1 cellular context compared by ENCODE assay signal in genomic region chr22:41175546-41175945, GRCh38.
TF ChIP-seq lines count a peak whose summit lies in the region.

No MANE protein-coding gene starts in this region.

TF ChIP-seq in GM23338, 12 proteins besides CTCF, POLR2A, EP300 and RAD21:
- no peak for TF ChIP-seq ETS1 (IDR thresholded peaks at IDR 0.05)
- TF ChIP-seq ZNF331 (CRISPR knock-in tag; IDR thresholded peaks at IDR 0.05; ENCODE audit: low read depth), result no peak
- TF ChIP-seq EZH2 (IDR thresholded peaks at IDR 0.05; ENCODE audit: low read depth, unreplicated experiment), result no peak
- no peak for TF ChIP-seq NANOG (IDR thresholded peaks at IDR 0.05; ENCODE audit: borderline replicate concordance)
- TF ChIP-seq CREB1 (CRISPR knock-in tag; IDR thresholded peaks at IDR 0.05; ENCODE audit: low read depth), result no peak
- TF ChIP-seq ZNF114 (CRISPR knock-in tag; IDR thresholded peaks at IDR 0.05), result no peak
- no peak for TF ChIP-seq STAT1 (IDR thresholded peaks at IDR 0.05; ENCODE audit: unreplicated experiment)
- no peak for TF ChIP-seq REST (IDR thresholded peaks at IDR 0.05; ENCODE audit: unreplicated experiment)
